ENCODE assay signal across 8 cellular contexts in the genomic region with DNA sequence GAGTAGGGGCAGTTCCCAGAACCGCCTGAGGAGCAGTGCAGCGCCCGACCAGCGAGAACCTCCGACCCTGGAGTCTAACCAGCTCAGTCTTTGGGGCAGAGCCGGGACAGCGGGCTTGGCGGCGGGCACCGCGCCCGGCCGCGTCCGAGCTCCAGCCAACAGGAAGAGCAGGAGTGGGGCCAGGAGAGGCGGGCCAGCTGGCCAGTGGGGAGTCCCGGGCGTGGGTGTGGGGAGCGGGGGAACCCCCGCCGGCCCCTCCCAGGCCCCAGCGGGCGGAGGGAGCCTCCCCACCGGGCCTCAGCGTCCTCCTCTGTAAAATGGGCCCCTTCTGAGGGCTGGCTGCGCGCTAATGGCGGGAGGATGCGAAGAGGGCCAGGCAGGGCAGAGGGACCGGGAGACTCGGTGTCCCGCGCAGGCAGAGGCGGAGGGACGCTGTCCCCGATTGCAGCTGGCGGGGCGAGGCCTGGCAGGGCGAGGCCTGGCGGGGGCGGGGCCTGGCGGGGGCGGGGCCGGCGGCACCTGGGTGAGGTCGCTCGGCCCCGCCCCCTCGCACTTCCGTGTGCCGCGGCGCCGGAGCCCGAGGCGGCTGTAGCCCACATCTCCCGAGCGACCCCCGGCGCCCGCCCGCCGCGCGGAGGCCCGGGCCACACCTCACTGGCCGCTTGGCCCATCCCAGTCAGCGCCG. TPM values are rescaled to one million over a fixed set of nuclear protein-coding genes. Genes with fewer than 3 reads are reported as not detected.
DNase-seq lines count a peak whose midpoint lies in the region; ATAC-seq and TF ChIP-seq lines count a peak whose summit lies in the region.

Gene PRKCD (plus strand): TSS at position 550 of the 685 bp plus-strand sequence. CDS start 17,214 bp downstream, outside the sequence.

- H3K27me3 Mint-ChIP-seq in activated naive CD8-positive, alpha-beta T cell = peaks cover 3% of the 10 kb centered on the region

- H3K4me1 ChIP-seq in HUES64 (ENCODE audit: insufficient read depth, low read length) (peaks cover 21% of the 10 kb centered on the region; the same call in 1 of the 2 replicates), parathyroid adenoma (peaks cover 29% of the 10 kb centered on the region), tibial artery (peaks cover 0 to 64% (median 28%) of the 10 kb centered on the region in 4 donors)

- no peaks in the 10 kb centered on the region for H3K36me3 ChIP-seq in HUES64 (ENCODE audit: insufficient read depth, low read length)
- no peaks in the 10 kb centered on the region for H3K36me3 ChIP-seq in parathyroid adenoma (ENCODE audit: control insufficient read depth, insufficient read depth, low read length)
- peaks cover 0 to 4% (median 0%) of the 10 kb centered on the region in 3 donors for H3K36me3 ChIP-seq in tibial artery

- H3K4me3 ChIP-seq in HUES64 (ENCODE audit: low read length) = peak within 1 kb of the TSS; percentile 79
- H3K4me3 ChIP-seq in parathyroid adenoma (ENCODE audit: low read depth, low read length) = peak within 1 kb of the TSS; percentile 62
- H3K4me3 ChIP-seq in tibial artery = peak within 1 kb of the TSS; percentile 68 to 96

- H3K4me3 Mint-ChIP-seq in activated naive CD8-positive, alpha-beta T cell = peak within 1 kb of the TSS; percentile 89

- peaks cover 17% of the 10 kb centered on the region for H3K4me1 Mint-ChIP-seq in activated naive CD8-positive, alpha-beta T cell (ENCODE audit: low read depth)

- H3K4me2 ChIP-seq in parathyroid adenoma (ENCODE audit: low read length) = peak within 1 kb of the TSS; percentile 84

- no peaks in the 10 kb centered on the region for H3K36me3 Mint-ChIP-seq in activated naive CD8-positive, alpha-beta T cell

- H3K9me3 Mint-ChIP-seq in activated naive CD8-positive, alpha-beta T cell (ENCODE audit: low read depth) = no peaks in the 10 kb centered on the region

- H3K9ac ChIP-seq in HUES64 (ENCODE audit: low read depth, low read length) (peak within 1 kb of the TSS; percentile 63), parathyroid adenoma (peak within 1 kb of the TSS; percentile 33)

- WGBS in HUES64 = 1% methylated on average over 69 of the region's 69 CpGs

- ATAC-seq in GM21390 (IDR thresholded peaks at IDR 0.05; ENCODE audit: unreplicated experiment) (peak; percentile 50), Right ventricle myocardium inferior (peak; percentile 90)

- intact Hi-C loops in Right ventricle myocardium inferior (cut with DNase I) (loop anchor here (2.0 kb wide), 1 partner anchor 30 kb away; the partner anchor contains the start of gene RFT1), tibial artery (cut with DNase I; ENCODE audit: low total_unique reads) (loop anchor here (2.0 kb wide), 1 partner anchor 26 kb away; no protein-coding TSS in a partner anchor)

- no peaks in the 10 kb centered on the region for H3K9me3 ChIP-seq in HUES64 (ENCODE audit: insufficient read depth, low read depth, low read length)
- H3K9me3 ChIP-seq in parathyroid adenoma (ENCODE audit: control insufficient read depth, low read length) = no peaks in the 10 kb centered on the region
- H3K9me3 ChIP-seq in tibial artery = no peaks in the 10 kb centered on the region

- DNase-seq in DMS79 (lab: John Stamatoyannopoulos, UW) = peak; percentile 9
- peak; percentile 52 for DNase-seq in SKM-1 (lab: John Stamatoyannopoulos, UW; ENCODE audit: unreplicated experiment)
- peak; percentile 90 for DNase-seq in Right ventricle myocardium inferior (ENCODE audit: missing footprints)
- peak; percentile 85 to 95 for DNase-seq in tibial artery

- H2AFZ ChIP-seq in parathyroid adenoma = peak within 1 kb of the TSS; percentile 80

- H3K27ac Mint-ChIP-seq in activated naive CD8-positive, alpha-beta T cell = peak within 1 kb of the TSS; percentile 72

- H3K79me2 ChIP-seq in parathyroid adenoma = no peaks in the 10 kb centered on the region

- peak; percentile 58 for TF ChIP-seq CTCF in parathyroid adenoma (IDR thresholded peaks at IDR 0.05)
- TF ChIP-seq CTCF in tibial artery (IDR thresholded peaks at IDR 0.05) = peak; percentile 64 to 73

- H3K27ac ChIP-seq in HUES64 (ENCODE audit: low read depth, low read length) = no peak within 1 kb of the TSS
- H3K27ac ChIP-seq in parathyroid adenoma = peak within 1 kb of the TSS; percentile 80
- peak within 1 kb of the TSS; percentile 86 to 93 for H3K27ac ChIP-seq in tibial artery

- H3K27me3 ChIP-seq in HUES64 (ENCODE audit: insufficient read depth, low read length) (peaks cover 9% of the 10 kb centered on the region; the same call in 1 of the 2 replicates), parathyroid adenoma (ENCODE audit: control insufficient read depth, insufficient read depth, low read length) (no peaks in the 10 kb centered on the region), tibial artery (no peaks in the 10 kb centered on the region)

RNA-seq across cellular contexts. Expression of gene PRKCD, which starts in this region (rescaled TPM):
- polyA plus RNA-seq in HUES64 (2013, experiment 1 of 2) = 10.6 TPM
- 12.0 TPM for polyA plus RNA-seq in HUES64 (2013, experiment 2 of 2)
- total RNA-seq in Right ventricle myocardium inferior = 16.9 TPM

Comparison
In these comparisons a context has a peak if more than half of its experiments do, and no peak if none do; other contexts are left out.
1. DNase-seq: peak in every context shown above with its lines; median percentile 90 in Right ventricle myocardium inferior; 90 in tibial artery; 52 in SKM-1; 9 in DMS79.